In genomic region chr4:139822391-139822790, GRCh38 we compare ENCODE assay signal across 16 cellular contexts.
DNase-seq lines count a peak whose midpoint lies in the region; TF ChIP-seq lines count a peak whose summit lies in the region.
"Had no signal": no experiment of that assay in that cellular context is flagged by ENCODE, and none has a peak within 500 bp of the region (broad histone marks: within the 10 kb centered on the region; RNA-seq: fewer than 3 reads in every experiment).

No MANE protein-coding gene starts in this region.

- H3K4me3 Mint-ChIP-seq in glutamatergic neuron (ENCODE audit: unreplicated experiment) (no peak overlapping the region), neural progenitor cell (no peak overlapping the region)
- H3K4me3 Mint-ChIP-seq: CD4-positive, alpha-beta memory T cell; GM23338; H9; HFFc6 had no signal

- H3K4me1 ChIP-seq in HEK293 (ENCODE audit: control insufficient read depth, insufficient read depth, low read length) (no peaks in the 10 kb centered on the region), neural progenitor cell (peaks cover 64% of the 10 kb centered on the region)

- no peak overlapping the region for H3K4me3 ChIP-seq in HEK293 (ENCODE audit: low read depth, low read length)
- H3K4me3 ChIP-seq in neural progenitor cell = no peak overlapping the region
- H3K4me3 ChIP-seq: GM23338 had no signal

- TF ChIP-seq CTCF in HEK293 (tag by site-specific recombination; IDR thresholded peaks at IDR 0.05) (no peak), glutamatergic neuron (IDR thresholded peaks at IDR 0.05; ENCODE audit: partially characterized antibody, unreplicated experiment) (no peak), neural progenitor cell (IDR thresholded peaks at IDR 0.05) (no peak), GM20000 (IDR thresholded peaks at IDR 0.05; ENCODE audit: extremely low read depth, missing control alignments) (no peak), GM10248 (IDR thresholded peaks at IDR 0.05; ENCODE audit: control extremely low read depth, extremely low read depth, low read depth, missing control alignments) (no peak)

- H3K36me3 ChIP-seq in HEK293 (ENCODE audit: control insufficient read depth in 2 of 2, insufficient read depth in 1 of 2, low read length in 2 of 2) (no peaks in the 10 kb centered on the region), neural progenitor cell (peaks cover 5% of the 10 kb centered on the region)
- H3K36me3 ChIP-seq: BE2C had no signal

- no peaks in the 10 kb centered on the region for H3K27me3 ChIP-seq in neural progenitor cell
- H3K27me3 ChIP-seq: BE2C had no signal

- H3K27me3 Mint-ChIP-seq in glutamatergic neuron (ENCODE audit: unreplicated experiment) (peaks cover 3% of the 10 kb centered on the region), neural progenitor cell (ENCODE audit: insufficient read depth, low read depth) (peaks cover 6% of the 10 kb centered on the region)
- H3K27me3 Mint-ChIP-seq: CD4-positive, alpha-beta memory T cell had no signal

- DNase-seq in DMS79 (lab: John Stamatoyannopoulos, UW) (peak; percentile 42), glutamatergic neuron (no peak), neural progenitor cell (ENCODE audit: low spot score) (peak; percentile 73), SKM-1 (lab: John Stamatoyannopoulos, UW; ENCODE audit: unreplicated experiment) (no peak), COLO668 (lab: John Stamatoyannopoulos, UW; ENCODE audit: unreplicated experiment) (no peak), GM20000 (ENCODE audit: low spot score) (no peak), GM10248 (ENCODE audit: extremely low spot score) (no peak)
- DNase-seq: BE2C; CD4-positive, alpha-beta memory T cell; COR-L47; DMS153; H9; HFFc6 had no signal

- H3F3A ChIP-seq in neural progenitor cell (ENCODE audit: low read depth) = peaks cover 56% of the 10 kb centered on the region

- no peak overlapping the region for H3K9ac ChIP-seq in neural progenitor cell

- H3K27ac ChIP-seq in HEK293 (ENCODE audit: extremely low read depth, low read depth, low read length) (no peak overlapping the region), neural progenitor cell (peak overlapping the region; percentile 18)
- H3K27ac ChIP-seq: C4-2B had no signal

- H3K79me2 ChIP-seq in neural progenitor cell (ENCODE audit: low read depth) = no peaks in the 10 kb centered on the region

- peak overlapping the region; percentile 49 for H3K27ac Mint-ChIP-seq in glutamatergic neuron (ENCODE audit: unreplicated experiment)
- H3K27ac Mint-ChIP-seq in neural progenitor cell = peak overlapping the region; percentile 31
- H3K27ac Mint-ChIP-seq: CD4-positive, alpha-beta memory T cell; GM23338; H9; HFFc6 had no signal

- no peaks in the 10 kb centered on the region for H3K36me3 Mint-ChIP-seq in glutamatergic neuron (ENCODE audit: unreplicated experiment)
- H3K36me3 Mint-ChIP-seq in neural progenitor cell = peaks cover 9% of the 10 kb centered on the region
- H3K36me3 Mint-ChIP-seq: CD4-positive, alpha-beta memory T cell had no signal

- H2AFZ ChIP-seq in neural progenitor cell (replicated peaks) = no peak overlapping the region
- H2AFZ ChIP-seq: GM23338 had no signal

- H3K4me1 Mint-ChIP-seq in glutamatergic neuron (ENCODE audit: low read depth, unreplicated experiment) (peaks cover 66% of the 10 kb centered on the region), neural progenitor cell (peaks cover 73% of the 10 kb centered on the region)

- H3K9me3 Mint-ChIP-seq in glutamatergic neuron (ENCODE audit: unreplicated experiment) = peaks cover 11% of the 10 kb centered on the region
- H3K9me3 Mint-ChIP-seq in neural progenitor cell = peaks cover 11% of the 10 kb centered on the region
- H3K9me3 Mint-ChIP-seq: HFFc6 had no signal

- H3K9me3 ChIP-seq in HEK293 (ENCODE audit: control insufficient read depth, insufficient read depth, low read depth, low read length) = no peaks in the 10 kb centered on the region
- peaks cover 4% of the 10 kb centered on the region for H3K9me3 ChIP-seq in neural progenitor cell (ENCODE audit: low read depth)
- H3K9me3 ChIP-seq: BE2C had no signal

- H3K4me2 ChIP-seq in neural progenitor cell = peak overlapping the region; percentile 20
- H3K4me2 ChIP-seq: GM23338 had no signal

- no peaks in the 10 kb centered on the region for H4K20me1 ChIP-seq in neural progenitor cell (ENCODE audit: low read depth)

- POLR2A ChIA-PET in HEK293 (lab: Yijun Ruan, JAX) = no interaction called here
- POLR2A ChIA-PET in GM10248 (lab: Yijun Ruan, JAX) = no interaction called here

- CTCF ChIA-PET in HEK293 (lab: Yijun Ruan, JAX) (no interaction called here), GM10248 (lab: Yijun Ruan, JAX) (interaction anchor here (1.0 to 1.5 kb wide), 3 partner anchors 10 to 227 kb away, joined by 3 read pairs; no protein-coding TSS in a partner anchor)

TF ChIP-seq in HEK293, 187 proteins besides CTCF, POLR2A, EP300 and RAD21:
- TF ChIP-seq GLIS1 (tag by site-specific recombination; IDR thresholded peaks at IDR 0.05) (no peak), ZNF792 (tag by site-specific recombination; IDR thresholded peaks at IDR 0.05) (no peak), ZNF677 (tag by site-specific recombination; IDR thresholded peaks at IDR 0.05) (0 out of 2 replicates have a peak, but pooled peaks have one; percentile 26), HOXD13 (CRISPR knock-in tag; IDR thresholded peaks at IDR 0.05; ENCODE audit: borderline replicate concordance) (no peak)

Comparison
In these comparisons a context has a peak if more than half of its experiments do, and no peak if none do; other contexts are left out.
1. DNase-seq: peak in DMS79 (single experiment) and neural progenitor cell (single experiment); none in glutamatergic neuron (single experiment), SKM-1 (single experiment), COLO668 (single experiment), GM20000 (single experiment) and GM10248 (single experiment).